14 cellular contexts compared by ENCODE assay signal in genomic region chr20:43584448-43585138, GRCh38. TPM values are rescaled to one million over a fixed set of nuclear protein-coding genes. Genes with fewer than 3 reads are reported as not detected.
A peak's percentile ranks its signal among the peaks of the same experiment; 100 is the strongest.
DNase-seq lines count a peak whose midpoint lies in the region; ATAC-seq and TF ChIP-seq lines count a peak whose summit lies in the region.
"Had no signal": no experiment of that assay in that cellular context is flagged by ENCODE, and none has a peak within 500 bp of the region (broad histone marks: within the 10 kb centered on the region; RNA-seq: fewer than 3 reads in every experiment).

No MANE protein-coding gene starts in this region.

- H3K27me3 Mint-ChIP-seq in mesothelial cell of epicardium (ENCODE audit: low read depth) = no peaks in the 10 kb centered on the region

- no peaks in the 10 kb centered on the region for H3K9me3 Mint-ChIP-seq in mesothelial cell of epicardium
- H3K9me3 Mint-ChIP-seq: activated naive CD4-positive, alpha-beta T cell treated with anti-CD3 and anti-CD28 coated beads for 36 hours; CD4-positive, alpha-beta T cell had no signal

- H3K36me3 Mint-ChIP-seq in mesothelial cell of epicardium = no peaks in the 10 kb centered on the region

- H3K9me3 ChIP-seq in MG63 = no peaks in the 10 kb centered on the region

- CTCF ChIA-PET in BJ (lab: Yijun Ruan, JAX) = interaction anchor here (0.9 to 3.3 kb wide), 3 partner anchors 12 to 135 kb away, joined by 3 to 21 read pairs (median 4); no protein-coding TSS in a partner anchor

- no peak overlapping the region for H3K4me3 Mint-ChIP-seq in mesothelial cell of epicardium
- H3K4me3 Mint-ChIP-seq: activated naive CD4-positive, alpha-beta T cell treated with anti-CD3 and anti-CD28 coated beads for 36 hours; CD4-positive, alpha-beta T cell had no signal

- no peak overlapping the region for H3K4me3 ChIP-seq in BJ (ENCODE audit: low read depth, low read length)
- H3K4me3 ChIP-seq in MG63 = no peak overlapping the region

- TF ChIP-seq CTCF in BJ (IDR thresholded peaks at IDR 0.05; ENCODE audit: insufficient read depth, low read depth, low read length) (no peak), mesothelial cell of epicardium (IDR thresholded peaks at IDR 0.05; ENCODE audit: unreplicated experiment) (no peak), GM13976 (IDR thresholded peaks at IDR 0.05; ENCODE audit: borderline replicate concordance, control extremely low read depth, extremely low read depth, insufficient read depth, missing control alignments) (no peak)

- peak overlapping the region; percentile 38 for H3K27ac Mint-ChIP-seq in mesothelial cell of epicardium
- H3K27ac Mint-ChIP-seq: activated naive CD4-positive, alpha-beta T cell treated with anti-CD3 and anti-CD28 coated beads for 36 hours; CD4-positive, alpha-beta T cell had no signal

- peaks cover 18% of the 10 kb centered on the region for H3K4me1 Mint-ChIP-seq in mesothelial cell of epicardium

- POLR2A ChIA-PET in BJ (lab: Charles Lee) = no interaction called here

- DNase-seq in BJ (ENCODE audit: low read depth) (peak; percentile 51), MG63 (peak; percentile 57), fibroblast of gingiva (ENCODE audit: low read depth) (peak; percentile 67), mesothelial cell of epicardium (ENCODE audit: low spot score in 2 of 2, unreplicated experiment in 2 of 2) (no peak), CD1c-positive myeloid dendritic cell (ENCODE audit: extremely low spot score) (no peak), SIG-M5 treated with dmso at 0.1 percent for 504 hours (lab: John Stamatoyannopoulos, UW; ENCODE audit: unreplicated experiment) (no peak), GM13976 (ENCODE audit: low spot score) (no peak)
- DNase-seq: activated CD4-positive, alpha-beta T cell treated with anti-CD3 and anti-CD28 coated beads, Interleukin-2, amount 50 U/mL, for 48 hours; activated naive CD4-positive, alpha-beta T cell treated with anti-CD3 and anti-CD28 coated beads for 36 hours; CD4-positive, alpha-beta T cell; dermis blood vessel endothelial cell; NCI-H526 treated with DMSO at 0.1 percent for 48 hours; SW 1271 had no signal

- in situ Hi-C loops in GM13976 (cut with MboI; ENCODE audit: low sequenced_read_pairs, unreplicated experiment) = no loop called here

- H3K36me3 ChIP-seq in BJ (ENCODE audit: control insufficient read depth, insufficient read depth, low read length) (no peaks in the 10 kb centered on the region), MG63 (no peaks in the 10 kb centered on the region)

- ATAC-seq in HG02970 (IDR thresholded peaks at IDR 0.05; ENCODE audit: low FRiP score, unreplicated experiment) = no peak

- no peaks in the 10 kb centered on the region for H3K27me3 ChIP-seq in BJ (ENCODE audit: control insufficient read depth, insufficient read depth, low read length)
- no peaks in the 10 kb centered on the region for H3K27me3 ChIP-seq in MG63

RNA-seq across cellular contexts. Expression of gene IFT52, which starts 6.1 kb away (rescaled TPM):
- 47.4 and 47.6 TPM in 2 replicates for polyA plus RNA-seq in BJ (2011; rRNA removed)
- 31.1 and 32.9 TPM in 2 replicates for polyA minus RNA-seq in BJ (2011; rRNA and poly(A)+ RNA removed)
- 45.4 and 53.0 TPM in 2 replicates for total RNA-seq in MG63 (2014; rRNA removed; shearing (Covaris generic); ENCODE audit: low replicate concordance)
- total RNA-seq in mesothelial cell of epicardium = 41.6 to 44.7 TPM (median 42.3 TPM) in 3 replicates

RNA-seq across cellular contexts. Expression of gene SGK2, which starts 25.8 kb away (rescaled TPM):
- 0.16 and 0.47 TPM in 2 replicates for polyA plus RNA-seq in BJ (2011; rRNA removed)
- 0.57 TPM in 1 of 2 replicates, not detected in the other for polyA minus RNA-seq in BJ (2011; rRNA and poly(A)+ RNA removed)
- total RNA-seq in MG63 (2014; rRNA removed; shearing (Covaris generic); ENCODE audit: low replicate concordance) = 0.72 TPM in 1 of 2 replicates, not detected in the other
- 7.3 to 10.5 TPM (median 9.9 TPM) in 3 replicates for total RNA-seq in mesothelial cell of epicardium

Comparison
In these comparisons a context has a peak if more than half of its experiments do, and no peak if none do; other contexts are left out.
1. DNase-seq: peak in BJ (single experiment), MG63 (single experiment) and fibroblast of gingiva (single experiment); none in mesothelial cell of epicardium (0 of 2), CD1c-positive myeloid dendritic cell (single experiment), SIG-M5 treated with dmso at 0.1 percent for 504 hours (single experiment) and GM13976 (single experiment).